18 cellular contexts compared by ENCODE assay signal in the genomic region with DNA sequence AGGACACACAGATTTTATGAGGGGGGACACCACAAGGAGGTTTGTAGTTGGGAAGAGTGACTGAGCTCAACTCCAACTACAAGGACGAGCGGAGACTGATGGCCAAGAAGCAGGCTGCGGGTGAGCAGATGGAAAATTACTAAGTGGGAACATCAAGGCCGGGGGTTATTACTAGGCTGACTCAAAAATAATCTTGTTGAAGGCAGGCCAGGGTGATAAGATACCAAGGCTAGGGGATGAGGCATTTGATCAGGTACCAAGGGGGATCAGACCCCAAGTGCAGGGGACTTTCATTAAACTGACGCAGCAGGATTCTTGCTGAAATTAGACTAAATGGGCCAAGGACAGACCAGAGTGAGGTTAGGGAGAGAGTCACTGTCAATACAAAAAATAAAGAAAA.
"Had no signal": no experiment of that assay in that cellular context is flagged by ENCODE, and none has a peak within 500 bp of the region (broad histone marks: within the 10 kb centered on the region; RNA-seq: fewer than 3 reads in every experiment).

No MANE protein-coding gene starts in this region.

- H3K27ac Mint-ChIP-seq: nephron had no signal

- H3K27ac ChIP-seq: stomach, transverse colon had no signal

- ATAC-seq: heart right ventricle, left lobe of liver, sciatic nerve had no signal

- H3K4me1 ChIP-seq: stomach, transverse colon had no signal

- FAIRE-seq: frontal cortex had no signal

- H3K36me3 ChIP-seq: heart right ventricle, stomach, thoracic aorta, transverse colon had no signal

- H3K9me3 ChIP-seq: heart right ventricle, stomach, thoracic aorta, transverse colon had no signal

- H3K9me3 Mint-ChIP-seq: nephron had no signal

- H3K4me3 Mint-ChIP-seq: nephron had no signal

- H3K4me3 ChIP-seq: stomach, thoracic aorta, transverse colon had no signal

- DNase-seq: cortex of kidney; dorsolateral prefrontal cortex; effector CD8-positive, alpha-beta T cell; heart right ventricle; hypothalamus; islet precursor cell; mammary epithelial cell; posterior cingulate gyrus; stimulated activated CD4-positive, alpha-beta T cell treated with anti-CD3 and anti-CD28 coated beads, Interleukin-12 subunit alpha, Interleukin-12 subunit beta, amount 100 ng/mL, for 4 hours; stimulated activated naive CD4-positive, alpha-beta T cell; stomach; substantia nigra; transverse colon had no signal

- H3K27me3 ChIP-seq: heart right ventricle, stomach, transverse colon had no signal

- H3K4me1 Mint-ChIP-seq: nephron had no signal
